8 cellular contexts compared by ENCODE assay signal in genomic region chr19:17948967-17949930, GRCh38. TPM values are rescaled to one million over a fixed set of nuclear protein-coding genes. Genes with fewer than 3 reads are reported as not detected.
DNase-seq lines count a peak whose midpoint lies in the region; ATAC-seq and TF ChIP-seq lines count a peak whose summit lies in the region.

No MANE protein-coding gene starts in this region.

- H3K9ac ChIP-seq in HUES64 (ENCODE audit: low read depth, low read length), result peak overlapping the region; percentile 61; the same call in 1 of the 2 replicates

- peaks cover 58% of the 10 kb centered on the region for H3K27me3 ChIP-seq in HUES64 (ENCODE audit: insufficient read depth, low read length)
- H3K27me3 ChIP-seq in tibial artery, result peaks cover 3 to 59% of the 10 kb centered on the region in 2 donors

- intact Hi-C loops in tibial artery (cut with DNase I; ENCODE audit: low total_unique reads), result no loop called here

- H3K4me3 Mint-ChIP-seq in natural killer cell treated with Interleukin-12 subunit alpha and Interleukin-12 subunit beta and Interleukin-15 and Interleukin-18, amount 100 ng/mL, for 72 hours, result peak overlapping the region; percentile 79

- no peak for ATAC-seq in natural killer cell treated with Interleukin-12 subunit alpha and Interleukin-12 subunit beta and Interleukin-15 and Interleukin-18, amount 100 ng/mL, for 72 hours
- ATAC-seq in GM18858 (IDR thresholded peaks at IDR 0.05; ENCODE audit: unreplicated experiment) (no peak), GM21528 (IDR thresholded peaks at IDR 0.05; ENCODE audit: low FRiP score, unreplicated experiment) (no peak)

- no peaks in the 10 kb centered on the region for H3K36me3 Mint-ChIP-seq in natural killer cell treated with Interleukin-12 subunit alpha and Interleukin-12 subunit beta and Interleukin-15 and Interleukin-18, amount 100 ng/mL, for 72 hours

- H3K9me3 ChIP-seq in HUES64 (ENCODE audit: insufficient read depth, low read depth, low read length), result no peaks in the 10 kb centered on the region
- H3K9me3 ChIP-seq in tibial artery, result no peaks in the 10 kb centered on the region

- DNase-seq in DMS79 treated with DMSO at 0.1 percent for 48 hours (lab: John Stamatoyannopoulos, UW) (peak; percentile 44), tibial artery (no peak)
- peak; percentile 31 for DNase-seq in activated naive CD4-positive, alpha-beta T cell treated with anti-CD3 and anti-CD28 coated beads, Interleukin-2, amount 50 U/mL, for 16 hours
- no peak for DNase-seq in natural killer cell treated with Interleukin-12 subunit alpha and Interleukin-12 subunit beta and Interleukin-15 and Interleukin-18, amount 100 ng/mL, for 72 hours (ENCODE audit: low spot score)
- no peak for DNase-seq in stimulated activated CD4-positive, alpha-beta T cell treated with anti-CD3 and anti-CD28 coated beads, Interleukin-4, amount 100 ng/mL, for 24 hours

- TF ChIP-seq CTCF in tibial artery (IDR thresholded peaks at IDR 0.05), result no peak

- H3K4me3 ChIP-seq in HUES64 (ENCODE audit: low read length), result peak overlapping the region; percentile 68
- peak overlapping the region in 1 of 2 donors; percentile 92 for H3K4me3 ChIP-seq in tibial artery

- H3K27me3 Mint-ChIP-seq in natural killer cell treated with Interleukin-12 subunit alpha and Interleukin-12 subunit beta and Interleukin-15 and Interleukin-18, amount 100 ng/mL, for 72 hours, result peaks cover 20 to 30% of the 10 kb centered on the region in 2 donors

- H3K9me3 Mint-ChIP-seq in natural killer cell treated with Interleukin-12 subunit alpha and Interleukin-12 subunit beta and Interleukin-15 and Interleukin-18, amount 100 ng/mL, for 72 hours, result no peaks in the 10 kb centered on the region

- H3K27ac Mint-ChIP-seq in natural killer cell treated with Interleukin-12 subunit alpha and Interleukin-12 subunit beta and Interleukin-15 and Interleukin-18, amount 100 ng/mL, for 72 hours, result peak overlapping the region; percentile 62 to 80

- 3% methylated on average over 48 of the region's 48 CpGs for WGBS in HUES64

- H3K4me1 ChIP-seq in HUES64 (ENCODE audit: insufficient read depth, low read length), result peaks cover 13% of the 10 kb centered on the region; the same call in 1 of the 2 replicates
- peaks cover 0 to 59% (median 48%) of the 10 kb centered on the region in 4 donors for H3K4me1 ChIP-seq in tibial artery

- peaks cover 35 to 38% of the 10 kb centered on the region in 2 donors for H3K4me1 Mint-ChIP-seq in natural killer cell treated with Interleukin-12 subunit alpha and Interleukin-12 subunit beta and Interleukin-15 and Interleukin-18, amount 100 ng/mL, for 72 hours (ENCODE audit: low read depth in 2 of 2)

- H3K27ac ChIP-seq in HUES64 (ENCODE audit: low read depth, low read length) (peak overlapping the region; percentile 36; the same call in 1 of the 2 replicates), tibial artery (no peak overlapping the region)

- H3K36me3 ChIP-seq in HUES64 (ENCODE audit: insufficient read depth, low read length) (peaks cover 4% of the 10 kb centered on the region; the same call in 1 of the 2 replicates), tibial artery (peaks cover 0 to 2% (median 0%) of the 10 kb centered on the region in 3 donors)

RNA-seq across cellular contexts. Expression of gene CCDC124, which starts 16.4 kb away (rescaled TPM):
- 83.3 TPM for polyA plus RNA-seq in HUES64 (2013, experiment 1 of 2)
- polyA plus RNA-seq in HUES64 (2013, experiment 2 of 2), result 91.5 TPM
- total RNA-seq in natural killer cell treated with Interleukin-12 subunit alpha and Interleukin-12 subunit beta and Interleukin-15 and Interleukin-18, amount 100 ng/mL, for 72 hours, result 10 to 100 TPM; 70.4 to 92.8 TPM

RNA-seq across cellular contexts. Expression of gene KCNN1, which starts 17.7 kb away (rescaled TPM):
- polyA plus RNA-seq in HUES64 (2013, experiment 1 of 2), result 4.9 TPM
- polyA plus RNA-seq in HUES64 (2013, experiment 2 of 2), result 7.4 TPM
- total RNA-seq in natural killer cell treated with Interleukin-12 subunit alpha and Interleukin-12 subunit beta and Interleukin-15 and Interleukin-18, amount 100 ng/mL, for 72 hours, result 1 to 10 TPM; 1.0 to 1.3 TPM

RNA-seq across cellular contexts. Expression of gene ARRDC2, which starts 58.7 kb away (rescaled TPM):
- polyA plus RNA-seq in HUES64 (2013, experiment 1 of 2), result 2.0 TPM
- polyA plus RNA-seq in HUES64 (2013, experiment 2 of 2), result 3.6 TPM
- 10 to 100 TPM; 34.0 to 34.8 TPM for total RNA-seq in natural killer cell treated with Interleukin-12 subunit alpha and Interleukin-12 subunit beta and Interleukin-15 and Interleukin-18, amount 100 ng/mL, for 72 hours

Comparison
In these comparisons a context has a peak if more than half of its experiments do, and no peak if none do; other contexts are left out.
1. DNase-seq: peak in DMS79 treated with DMSO at 0.1 percent for 48 hours (single experiment) and activated naive CD4-positive, alpha-beta T cell treated with anti-CD3 and anti-CD28 coated beads, Interleukin-2, amount 50 U/mL, for 16 hours (single experiment); none in natural killer cell treated with Interleukin-12 subunit alpha and Interleukin-12 subunit beta and Interleukin-15 and Interleukin-18, amount 100 ng/mL, for 72 hours (single experiment), tibial artery (0 of 2) and stimulated activated CD4-positive, alpha-beta T cell treated with anti-CD3 and anti-CD28 coated beads, Interleukin-4, amount 100 ng/mL, for 24 hours (single experiment).